ENCODE assay signal across 22 cellular contexts in genomic region chr10:133213641-133214467, GRCh38. TPM values are rescaled to one million over a fixed set of nuclear protein-coding genes. Genes with fewer than 3 reads are reported as not detected.
DNase-seq lines count a peak whose midpoint lies in the region; ATAC-seq, FAIRE-seq and TF ChIP-seq lines count a peak whose summit lies in the region.
"Had no signal": no experiment of that assay in that cellular context is flagged by ENCODE, and none has a peak within 500 bp of the region (broad histone marks: within the 10 kb centered on the region; RNA-seq: fewer than 3 reads in every experiment).

No MANE protein-coding gene starts in this region.

- H3K27me3 ChIP-seq in HepG2 (ENCODE audit: control insufficient read depth in 1 of 2, insufficient read depth in 2 of 2, low read length in 2 of 2) (peaks cover 8 to 65% of the 10 kb centered on the region in 2 experiments; a peak in 4 of 5 replicates), right lobe of liver (no peaks in the 10 kb centered on the region), psoas muscle (ENCODE audit: insufficient read depth in 3 of 3, low read length in 2 of 3) (peaks cover 0 to 26% (median 8%) of the 10 kb centered on the region in 3 donors)
- peaks cover under 1% of the 10 kb centered on the region for H3K27me3 ChIP-seq in effector memory CD4-positive, alpha-beta T cell (replicated peaks; ENCODE audit: control insufficient read depth, insufficient read depth, low read length, poor library complexity, severe bottlenecking)

- in situ Hi-C loops in HepG2 (cut with HindIII; ENCODE audit: extremely low pct_ligation_motif_present, low pct_unique_long_range_greater_than_20kb), result no loop called here

- TF ChIP-seq CTCF in HepG2 (CRISPR knock-in tag; IDR thresholded peaks at IDR 0.05) (no peak), right lobe of liver (IDR thresholded peaks at IDR 0.05) (no peak), chondrocyte (IDR thresholded peaks at IDR 0.05) (no peak), psoas muscle (IDR thresholded peaks at IDR 0.05) (no peak)

- TF ChIP-seq POLR2A in HepG2 (IDR thresholded peaks at IDR 0.05; ENCODE audit: insufficient read depth in 1 of 2, low read depth in 2 of 2, low read length in 2 of 2) (no peak), right lobe of liver (IDR thresholded peaks at IDR 0.05) (no peak)

- H3K27ac ChIP-seq in HepG2 (ENCODE audit: extremely low read length, insufficient read depth, low read length) (no peak overlapping the region), right lobe of liver (no peak overlapping the region), psoas muscle (no peak overlapping the region)
- no peak overlapping the region for H3K27ac ChIP-seq in effector memory CD4-positive, alpha-beta T cell (ENCODE audit: insufficient read depth, low read length, poor library complexity, severe bottlenecking)

- no peaks in the 10 kb centered on the region for H3K79me2 ChIP-seq in HepG2 (ENCODE audit: insufficient read depth, low read length)

- no TSS peak for BruUV-seq in HepG2 (replicated peaks; lab: Mats Ljungman, UMichigan)

- intact Hi-C loops in HepG2 (cut with micrococcal nuclease; ENCODE audit: unreplicated experiment), result no loop called here
- intact Hi-C loops in right lobe of liver (cut with DNase I), result no loop called here
- intact Hi-C loops in psoas muscle (cut with DNase I), result no loop called here

- peaks cover 5% of the 10 kb centered on the region; the same call in 1 of the 2 replicates for H4K20me1 ChIP-seq in HepG2 (ENCODE audit: insufficient read depth, low read length)

- CTCF ChIA-PET in HepG2 (lab: Yijun Ruan, JAX; ENCODE audit: low intra/inter-chr PET ratio, low total read pairs), result no interaction called here

- TF ChIP-seq EP300 in HepG2 (IDR thresholded peaks at IDR 0.05; ENCODE audit: low read depth in 2 of 2, low read length in 2 of 2), result no peak
- TF ChIP-seq EP300 in HepG2 (CRISPR knock-in tag; IDR thresholded peaks at IDR 0.05; ENCODE audit: borderline replicate concordance), result no peak

- H3K9me3 ChIP-seq in HepG2 (ENCODE audit: low read length), result no peaks in the 10 kb centered on the region
- no peaks in the 10 kb centered on the region for H3K9me3 ChIP-seq in right lobe of liver
- H3K9me3 ChIP-seq in psoas muscle, result no peaks in the 10 kb centered on the region
- H3K9me3 ChIP-seq in effector memory CD4-positive, alpha-beta T cell (ENCODE audit: control insufficient read depth, low read length), result no peaks in the 10 kb centered on the region
- H3K9me3 ChIP-seq: BE2C, HAP-1 had no signal

- H3K4me2 ChIP-seq in HepG2 (ENCODE audit: low read depth, low read length), result no peak overlapping the region

- 8% methylated on average over 5 of the region's 32 CpGs for WGBS in HepG2 (ENCODE audit: low lambda C conversion rate)
- WGBS in right lobe of liver (ENCODE audit: insufficient coverage, low coverage, low lambda C conversion rate, missing lambda C conversion rate), result 30% methylated on average over 2 of the region's 32 CpGs
- 78 to 83% (median 80%) methylated on average over 31 to 32 of the region's 32 CpGs for WGBS in psoas muscle, 3 donors

- TF ChIP-seq RAD21 in HepG2 (CRISPR knock-in tag; IDR thresholded peaks at IDR 0.05), result no peak

- H3K36me3 ChIP-seq in HepG2 (replicated peaks in 1 of 2; ENCODE audit: control insufficient read depth in 1 of 2, insufficient read depth in 2 of 2, low read length in 2 of 2), result no peaks in the 10 kb centered on the region
- H3K36me3 ChIP-seq in right lobe of liver, result no peaks in the 10 kb centered on the region
- H3K36me3 ChIP-seq in psoas muscle (ENCODE audit: insufficient read depth in 1 of 2, low read depth in 1 of 2), result no peaks in the 10 kb centered on the region
- H3K36me3 ChIP-seq in effector memory CD4-positive, alpha-beta T cell (ENCODE audit: control insufficient read depth, insufficient read depth, low read length), result no peaks in the 10 kb centered on the region
- H3K36me3 ChIP-seq: BE2C, HAP-1 had no signal

- no peak for FAIRE-seq in HepG2 (lab: Jason Lieb, UNC)
- FAIRE-seq: A204.1, GM12878, GM19239, HTR-8/SVneo had no signal

- H3K27me3 Mint-ChIP-seq in chondrocyte (ENCODE audit: low read depth), result peaks cover 22% of the 10 kb centered on the region

- DNase-seq in HepG2 (ENCODE audit: low spot score) (no peak), right lobe of liver (no peak), chondrocyte (ENCODE audit: low spot score) (peak; percentile 85), psoas muscle (peak; percentile 5 to 23), medulla oblongata (ENCODE audit: extremely low spot score) (no peak)
- DNase-seq in effector memory CD4-positive, alpha-beta T cell, result no peak
- DNase-seq: ACHN; BE2C; CD4-positive, CD25-positive, alpha-beta regulatory T cell; CD8-positive, alpha-beta memory T cell; COR-L47; DMS 273 treated with DMSO at 0.1 percent for 48 hours; DMS53; DND-41; EL had no signal

- ATAC-seq in HepG2, result no peak
- ATAC-seq in right lobe of liver, result no peak
- no peak for ATAC-seq in psoas muscle
- ATAC-seq: GM12878 had no signal

- no peaks in the 10 kb centered on the region for H3K36me3 Mint-ChIP-seq in chondrocyte (ENCODE audit: low read depth)
- H3K36me3 Mint-ChIP-seq: CD4-positive, CD25-positive, alpha-beta regulatory T cell; CD8-positive, alpha-beta memory T cell had no signal

- no peak overlapping the region for H3K27ac Mint-ChIP-seq in chondrocyte (ENCODE audit: unreplicated experiment)
- H3K27ac Mint-ChIP-seq: CD4-positive, CD25-positive, alpha-beta regulatory T cell; CD8-positive, alpha-beta memory T cell had no signal

- POLR2A ChIA-PET in HepG2 (lab: Yijun Ruan, JAX), result no interaction called here

- no peak overlapping the region for H2AFZ ChIP-seq in HepG2 (ENCODE audit: low read length)

- H3K9me3 Mint-ChIP-seq in chondrocyte (ENCODE audit: low read depth), result no peaks in the 10 kb centered on the region
- H3K9me3 Mint-ChIP-seq: CD4-positive, CD25-positive, alpha-beta regulatory T cell; CD8-positive, alpha-beta memory T cell had no signal

- H3K9ac ChIP-seq in HepG2 (ENCODE audit: insufficient read depth, low read depth, low read length), result no peak overlapping the region

- no peaks in the 10 kb centered on the region for H3K4me1 Mint-ChIP-seq in chondrocyte (ENCODE audit: low read depth)
- H3K4me1 Mint-ChIP-seq: CD4-positive, CD25-positive, alpha-beta regulatory T cell had no signal

- H3K4me3 ChIP-seq in HepG2 (replicated peaks in 1 of 3; ENCODE audit: insufficient read depth in 1 of 3, low read depth in 2 of 3, low read length in 3 of 3) (no peak overlapping the region), right lobe of liver (no peak overlapping the region), psoas muscle (no peak overlapping the region)
- no peak overlapping the region for H3K4me3 ChIP-seq in effector memory CD4-positive, alpha-beta T cell (ENCODE audit: insufficient read depth, low read depth, low read length, poor library complexity, severe bottlenecking)
- H3K4me3 ChIP-seq: GM12878, HAP-1 had no signal

- H3K4me1 ChIP-seq in HepG2 (ENCODE audit: insufficient read depth, low read length) (no peaks in the 10 kb centered on the region), right lobe of liver (no peaks in the 10 kb centered on the region), psoas muscle (no peaks in the 10 kb centered on the region)
- H3K4me1 ChIP-seq in effector memory CD4-positive, alpha-beta T cell (ENCODE audit: control insufficient read depth, insufficient read depth, low read length, poor library complexity, severe bottlenecking), result peaks cover 11% of the 10 kb centered on the region
- H3K4me1 ChIP-seq: BE2C, HAP-1 had no signal

- H3K4me3 Mint-ChIP-seq in chondrocyte (ENCODE audit: unreplicated experiment), result no peak overlapping the region
- H3K4me3 Mint-ChIP-seq: CD4-positive, CD25-positive, alpha-beta regulatory T cell; CD8-positive, alpha-beta memory T cell had no signal

RNA-seq across cellular contexts. Expression of gene UTF1, which starts 16.2 kb away (rescaled TPM):
- total RNA-seq in HepG2 (2016; rRNA removed; fragmentation: Illumina TruSeq; extraction: Trizol) (not detected in 2 replicates), right lobe of liver (not detected), chondrocyte (not detected in 3 replicates), psoas muscle (not detected)
- total RNA-seq in HepG2 (2016; cell fraction: cytosol; rRNA removed; fragmentation: Illumina TruSeq; extraction: Trizol; ENCODE audit: low read depth), result not detected in 2 replicates
- not detected in 2 replicates for total RNA-seq in HepG2 (2016; cell fraction: insoluble cytoplasmic fraction; rRNA removed; fragmentation: Illumina TruSeq; extraction: Trizol)
- not detected in 2 replicates for total RNA-seq in HepG2 (2016; cell fraction: membrane; rRNA removed; fragmentation: Illumina TruSeq; extraction: Trizol)
- not detected in 2 replicates for total RNA-seq in HepG2 (2016; cell fraction: nucleus; rRNA removed; fragmentation: Illumina TruSeq; extraction: Trizol)
- polyA plus RNA-seq in HepG2 (2011; rRNA removed) (not detected in 2 replicates), psoas muscle (not detected)
- polyA plus RNA-seq in HepG2 (2011; cell fraction: cytosol; rRNA removed), result not detected in 2 replicates
- not detected in 2 replicates for polyA plus RNA-seq in HepG2 (2011; cell fraction: nucleus; rRNA removed)
- not detected in 2 replicates for polyA plus RNA-seq in HepG2 (2012)
- not detected in 2 replicates for polyA plus RNA-seq in HepG2 (2016; cell fraction: cytosol; fragmentation: Illumina TruSeq; extraction: Trizol; ENCODE audit: low read depth)
- not detected in 2 replicates for polyA plus RNA-seq in HepG2 (2016; cell fraction: insoluble cytoplasmic fraction; fragmentation: Illumina TruSeq; extraction: Trizol; ENCODE audit: low read depth)
- not detected in 2 replicates for polyA plus RNA-seq in HepG2 (2016; cell fraction: membrane; fragmentation: Illumina TruSeq; extraction: Trizol; ENCODE audit: low read depth)
- polyA plus RNA-seq in HepG2 (2016; cell fraction: nucleus; fragmentation: Illumina TruSeq; extraction: Trizol; ENCODE audit: insufficient read depth, low read depth), result not detected in 2 replicates
- not detected in 2 replicates for polyA minus RNA-seq in HepG2 (2011; rRNA and poly(A)+ RNA removed; ENCODE audit: low replicate concordance)
- not detected in 2 replicates for polyA minus RNA-seq in HepG2 (2011; cell fraction: cytosol; rRNA and poly(A)+ RNA removed)
- not detected in 2 replicates for polyA minus RNA-seq in HepG2 (2011; cell fraction: nucleus; rRNA and poly(A)+ RNA removed)
- total RNA-seq: CD4-positive, CD25-positive, alpha-beta regulatory T cell; CD8-positive, alpha-beta memory T cell; G401; GM12878; H4 had no signal
- polyA plus RNA-seq: CD4-positive, CD25-positive, alpha-beta regulatory T cell; CD8-positive, alpha-beta memory T cell; GM12878 had no signal

RNA-seq across cellular contexts. Expression of gene VENTX, which starts 23.8 kb away (rescaled TPM):
- total RNA-seq in HepG2 (2016; rRNA removed; fragmentation: Illumina TruSeq; extraction: Trizol), result not detected in 2 replicates
- total RNA-seq in HepG2 (2016; cell fraction: cytosol; rRNA removed; fragmentation: Illumina TruSeq; extraction: Trizol; ENCODE audit: low read depth), result not detected in 2 replicates
- total RNA-seq in HepG2 (2016; cell fraction: insoluble cytoplasmic fraction; rRNA removed; fragmentation: Illumina TruSeq; extraction: Trizol), result not detected in 2 replicates
- total RNA-seq in HepG2 (2016; cell fraction: membrane; rRNA removed; fragmentation: Illumina TruSeq; extraction: Trizol), result not detected in 2 replicates
- not detected in 2 replicates for total RNA-seq in HepG2 (2016; cell fraction: nucleus; rRNA removed; fragmentation: Illumina TruSeq; extraction: Trizol)
- polyA plus RNA-seq in HepG2 (2011; rRNA removed), result not detected in 2 replicates
- polyA plus RNA-seq in HepG2 (2011; cell fraction: cytosol; rRNA removed), result not detected in 2 replicates
- not detected in 2 replicates for polyA plus RNA-seq in HepG2 (2011; cell fraction: nucleus; rRNA removed)
- polyA plus RNA-seq in HepG2 (2012), result not detected in 2 replicates
- not detected in 2 replicates for polyA plus RNA-seq in HepG2 (2016; cell fraction: cytosol; fragmentation: Illumina TruSeq; extraction: Trizol; ENCODE audit: low read depth)
- not detected in 2 replicates for polyA plus RNA-seq in HepG2 (2016; cell fraction: insoluble cytoplasmic fraction; fragmentation: Illumina TruSeq; extraction: Trizol; ENCODE audit: low read depth)
- polyA plus RNA-seq in HepG2 (2016; cell fraction: membrane; fragmentation: Illumina TruSeq; extraction: Trizol; ENCODE audit: low read depth), result not detected in 2 replicates
- not detected in 2 replicates for polyA plus RNA-seq in HepG2 (2016; cell fraction: nucleus; fragmentation: Illumina TruSeq; extraction: Trizol; ENCODE audit: insufficient read depth, low read depth)
- polyA minus RNA-seq in HepG2 (2011; rRNA and poly(A)+ RNA removed; ENCODE audit: low replicate concordance), result not detected in 2 replicates
- polyA minus RNA-seq in HepG2 (2011; cell fraction: cytosol; rRNA and poly(A)+ RNA removed), result not detected in 2 replicates
- not detected in 2 replicates for polyA minus RNA-seq in HepG2 (2011; cell fraction: nucleus; rRNA and poly(A)+ RNA removed)
- under 1 TPM; 0.09 to 0.38 (median 0.19) TPM for total RNA-seq in right lobe of liver
- total RNA-seq in chondrocyte, result not detected in 3 replicates
- total RNA-seq in psoas muscle, result under 1 TPM; 0.21 to 0.32 (median 0.27) TPM
- under 1 TPM; 0.03 to 0.34 (median 0.13) TPM for polyA plus RNA-seq in psoas muscle
- total RNA-seq: CD4-positive, CD25-positive, alpha-beta regulatory T cell; CD8-positive, alpha-beta memory T cell; G401; GM12878; H4 had no signal
- polyA plus RNA-seq: CD4-positive, CD25-positive, alpha-beta regulatory T cell; CD8-positive, alpha-beta memory T cell had no signal

RNA-seq across cellular contexts. Expression of gene KNDC1, which starts 53.8 kb away (rescaled TPM):
- total RNA-seq in HepG2 (2016; rRNA removed; fragmentation: Illumina TruSeq; extraction: Trizol) (0.44 TPM in 1 of 2 replicates, not detected in the other), right lobe of liver (10 to 100 TPM in 2 of 6 experiments, 1 to 10 TPM in 3, under 1 TPM in 1; 0.54 to 11.6 (median 8.2) TPM), chondrocyte (0.24 to 0.72 TPM (median 0.55 TPM) in 3 replicates), psoas muscle (under 1 TPM in 1 of 4 donors, not detected in 3; 0.10 TPM)
- not detected in 2 replicates for total RNA-seq in HepG2 (2016; cell fraction: cytosol; rRNA removed; fragmentation: Illumina TruSeq; extraction: Trizol; ENCODE audit: low read depth)
- not detected in 2 replicates for total RNA-seq in HepG2 (2016; cell fraction: insoluble cytoplasmic fraction; rRNA removed; fragmentation: Illumina TruSeq; extraction: Trizol)
- total RNA-seq in HepG2 (2016; cell fraction: membrane; rRNA removed; fragmentation: Illumina TruSeq; extraction: Trizol), result 0.38 TPM in 1 of 2 replicates, not detected in the other
- total RNA-seq in HepG2 (2016; cell fraction: nucleus; rRNA removed; fragmentation: Illumina TruSeq; extraction: Trizol), result not detected in 2 replicates
- polyA plus RNA-seq in HepG2 (2011; rRNA removed) (0.56 and 0.69 TPM in 2 replicates), psoas muscle (under 1 TPM in 2 of 3 donors, not detected in 1; under 0.01 to 0.01 TPM)
- polyA plus RNA-seq in HepG2 (2011; cell fraction: cytosol; rRNA removed), result 0.09 and 0.66 TPM in 2 replicates
- 1.3 and 3.3 TPM in 2 replicates for polyA plus RNA-seq in HepG2 (2011; cell fraction: nucleus; rRNA removed)
- polyA plus RNA-seq in HepG2 (2012), result 0.17 TPM in 1 of 2 replicates, not detected in the other
- 0.03 and 0.17 TPM in 2 replicates for polyA plus RNA-seq in HepG2 (2016; cell fraction: cytosol; fragmentation: Illumina TruSeq; extraction: Trizol; ENCODE audit: low read depth)
- not detected in 2 replicates for polyA plus RNA-seq in HepG2 (2016; cell fraction: insoluble cytoplasmic fraction; fragmentation: Illumina TruSeq; extraction: Trizol; ENCODE audit: low read depth)
- 0.03 TPM in 1 of 2 replicates, not detected in the other for polyA plus RNA-seq in HepG2 (2016; cell fraction: membrane; fragmentation: Illumina TruSeq; extraction: Trizol; ENCODE audit: low read depth)
- not detected in 2 replicates for polyA plus RNA-seq in HepG2 (2016; cell fraction: nucleus; fragmentation: Illumina TruSeq; extraction: Trizol; ENCODE audit: insufficient read depth, low read depth)
- 0.09 and 4.0 TPM in 2 replicates for polyA minus RNA-seq in HepG2 (2011; rRNA and poly(A)+ RNA removed; ENCODE audit: low replicate concordance)
- polyA minus RNA-seq in HepG2 (2011; cell fraction: cytosol; rRNA and poly(A)+ RNA removed), result 0.53 and 1.8 TPM in 2 replicates
- polyA minus RNA-seq in HepG2 (2011; cell fraction: nucleus; rRNA and poly(A)+ RNA removed), result 0.12 and 2.4 TPM in 2 replicates
- total RNA-seq: CD8-positive, alpha-beta memory T cell had no signal
- polyA plus RNA-seq: CD4-positive, CD25-positive, alpha-beta regulatory T cell had no signal

Comparison
In these comparisons a context has a peak if more than half of its experiments do, and no peak if none do; other contexts are left out.
1. DNase-seq: peak in chondrocyte (single experiment) and psoas muscle (2 of 2); none in HepG2 (single experiment), right lobe of liver (0 of 3), medulla oblongata (single experiment) and effector memory CD4-positive, alpha-beta T cell (0 of 3).